8 cellular contexts compared by ENCODE assay signal in genomic region chr5:129905467-129906176, GRCh38. TPM values are rescaled to one million over a fixed set of nuclear protein-coding genes. Genes with fewer than 3 reads are reported as not detected.
DNase-seq lines count a peak whose midpoint lies in the region; ATAC-seq lines count a peak whose summit lies in the region.

No MANE protein-coding gene starts in this region.

- no peaks in the 10 kb centered on the region for H3K9me3 Mint-ChIP-seq in activated CD4-positive, alpha-beta memory T cell treated with anti-CD3 and anti-CD28 coated beads for 36 hours

- CTCF ChIA-PET in activated CD4-positive, alpha-beta memory T cell treated with anti-CD3 and anti-CD28 coated beads for 36 hours (lab: Charles Lee): no interaction called here

- DNase-seq in DMS 273 (lab: John Stamatoyannopoulos, UW; ENCODE audit: unreplicated experiment): peak; percentile 32
- no peak for DNase-seq in DMS 273 treated with DMSO at 0.1 percent for 48 hours (lab: John Stamatoyannopoulos, UW)
- DNase-seq in activated CD4-positive, alpha-beta memory T cell treated with anti-CD3 and anti-CD28 coated beads for 36 hours: peak; percentile 10
- DNase-seq in Right ventricle myocardium superior: peak; percentile 41
- peak; percentile 79 for DNase-seq in posterior vena cava (ENCODE audit: low spot score)
- no peak for DNase-seq in NCI-H345 (lab: John Stamatoyannopoulos, UW)

- H3K36me3 Mint-ChIP-seq in activated CD4-positive, alpha-beta memory T cell treated with anti-CD3 and anti-CD28 coated beads for 36 hours: no peaks in the 10 kb centered on the region

- H3K4me1 Mint-ChIP-seq in activated CD4-positive, alpha-beta memory T cell treated with anti-CD3 and anti-CD28 coated beads for 36 hours (ENCODE audit: low read depth): peaks cover 14% of the 10 kb centered on the region

- peak overlapping the region; percentile 59 for H3K4me3 Mint-ChIP-seq in activated CD4-positive, alpha-beta memory T cell treated with anti-CD3 and anti-CD28 coated beads for 36 hours

- H3K27ac Mint-ChIP-seq in activated CD4-positive, alpha-beta memory T cell treated with anti-CD3 and anti-CD28 coated beads for 36 hours: no peak overlapping the region

- peaks cover 39% of the 10 kb centered on the region for H3K27me3 Mint-ChIP-seq in activated CD4-positive, alpha-beta memory T cell treated with anti-CD3 and anti-CD28 coated beads for 36 hours

- POLR2A ChIA-PET in activated CD4-positive, alpha-beta memory T cell treated with anti-CD3 and anti-CD28 coated beads for 36 hours (lab: Charles Lee): no interaction called here

- intact Hi-C loops in activated CD4-positive, alpha-beta memory T cell treated with anti-CD3 and anti-CD28 coated beads for 36 hours (cut with micrococcal nuclease): no loop called here
- intact Hi-C loops in Right ventricle myocardium superior (cut with DNase I) (loop anchor here (10.0 kb wide), 1 partner anchor 239 kb away; no protein-coding TSS in a partner anchor), posterior vena cava (cut with DNase I) (no loop called here)

- ATAC-seq in Right ventricle myocardium superior (ENCODE audit: poor library complexity): no peak
- no peak for ATAC-seq in HG03457 (IDR thresholded peaks at IDR 0.05; ENCODE audit: unreplicated experiment)
- no peak for ATAC-seq in HG03460 (IDR thresholded peaks at IDR 0.05; ENCODE audit: unreplicated experiment)

RNA-seq across cellular contexts. Expression of gene CHSY3, which starts 1.4 kb away (rescaled TPM):
- total RNA-seq in activated CD4-positive, alpha-beta memory T cell treated with anti-CD3 and anti-CD28 coated beads for 36 hours: not detected
- total RNA-seq in Right ventricle myocardium superior (0.51 TPM), posterior vena cava (1 to 10 TPM; 4.9 to 5.8 TPM)

Comparison
In these comparisons a context has a peak if more than half of its experiments do, and no peak if none do; other contexts are left out.
1. DNase-seq: peak in DMS 273 (single experiment), activated CD4-positive, alpha-beta memory T cell treated with anti-CD3 and anti-CD28 coated beads for 36 hours (single experiment), Right ventricle myocardium superior (single experiment) and posterior vena cava (single experiment); none in DMS 273 treated with DMSO at 0.1 percent for 48 hours (single experiment) and NCI-H345 (single experiment).